ENCODE assay signal across 10 cellular contexts in the genomic region with DNA sequence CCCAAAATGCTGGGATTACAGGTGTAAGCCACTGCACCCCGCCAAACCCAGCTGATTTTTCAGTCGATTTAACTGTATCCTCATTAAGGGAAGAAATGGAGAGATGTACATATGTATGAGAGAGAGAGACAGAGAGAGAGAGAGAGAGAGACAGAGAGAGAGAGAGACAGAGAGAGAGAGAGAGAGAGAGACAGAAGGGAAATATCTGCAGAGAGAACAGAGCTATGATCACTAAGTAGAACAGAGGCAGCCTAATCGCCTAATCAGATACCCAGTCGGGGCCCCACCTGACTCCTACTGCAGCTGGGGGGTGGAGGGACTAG.
DNase-seq lines count a peak whose midpoint lies in the region; FAIRE-seq and TF ChIP-seq lines count a peak whose summit lies in the region.
"Had no signal": no experiment of that assay in that cellular context is flagged by ENCODE, and none has a peak within 500 bp of the region (broad histone marks: within the 10 kb centered on the region; RNA-seq: fewer than 3 reads in every experiment).

No MANE protein-coding gene starts in this region.

- TF ChIP-seq EP300 in esophagus muscularis mucosa (IDR thresholded peaks at IDR 0.05) = no peak

- peaks cover 0 to 2% (median 0%) of the 10 kb centered on the region in 3 donors for H3K9me3 Mint-ChIP-seq in IgD-negative memory B cell
- H3K9me3 Mint-ChIP-seq: activated CD4-positive, alpha-beta T cell treated with anti-CD3 and anti-CD28 coated beads, Interleukin-2, amount 10 ng/mL, durations not matched to agents 24 days and 14 days had no signal

- FAIRE-seq in D721Med (lab: Jason Lieb, UNC) = no peak

- H3K9me3 ChIP-seq in esophagus muscularis mucosa = no peaks in the 10 kb centered on the region
- peaks cover 3% of the 10 kb centered on the region for H3K9me3 ChIP-seq in neuron (ENCODE audit: low read length)
- H3K9me3 ChIP-seq: mucosa of descending colon had no signal

- H3K27me3 Mint-ChIP-seq in IgD-negative memory B cell = peaks cover 42% of the 10 kb centered on the region

- H3K36me3 ChIP-seq in esophagus muscularis mucosa = no peaks in the 10 kb centered on the region
- H3K36me3 ChIP-seq in neuron (ENCODE audit: insufficient read depth, low read length) = no peaks in the 10 kb centered on the region

- H3K36me3 Mint-ChIP-seq in IgD-negative memory B cell = no peaks in the 10 kb centered on the region

- TF ChIP-seq POLR2A in esophagus muscularis mucosa (IDR thresholded peaks at IDR 0.05; ENCODE audit: low read depth) = no peak

- H3K27me3 ChIP-seq in esophagus muscularis mucosa (no peaks in the 10 kb centered on the region), neuron (ENCODE audit: insufficient read depth, low read length) (no peaks in the 10 kb centered on the region)

- H3K27ac ChIP-seq in esophagus muscularis mucosa (replicated peaks in 1 of 4) = no peak overlapping the region

- H3K4me1 ChIP-seq in esophagus muscularis mucosa (peaks cover 10 to 17% (median 16%) of the 10 kb centered on the region in 4 donors), neuron (ENCODE audit: insufficient read depth, low read length) (peaks cover 11% of the 10 kb centered on the region)

- intact Hi-C loops in esophagus muscularis mucosa (cut with DNase I) = no loop called here

- no peak for TF ChIP-seq CTCF in D721Med (IDR thresholded peaks at IDR 0.05; ENCODE audit: insufficient read depth, missing control alignments)
- TF ChIP-seq CTCF in esophagus muscularis mucosa (IDR thresholded peaks at IDR 0.05) = no peak

- H3K4me1 Mint-ChIP-seq in IgD-negative memory B cell = peaks cover 0 to 7% (median 5%) of the 10 kb centered on the region in 3 donors

- H3K4me3 Mint-ChIP-seq in IgD-negative memory B cell = peak overlapping the region; percentile 61 to 86 (median 68)
- H3K4me3 Mint-ChIP-seq: activated CD4-positive, alpha-beta T cell treated with anti-CD3 and anti-CD28 coated beads, Interleukin-2, amount 10 ng/mL, durations not matched to agents 24 days and 14 days had no signal

- 38% methylated on average over 4 of the region's 4 CpGs for WGBS in esophagus muscularis mucosa

- in situ Hi-C loops in ACHN (cut with HindIII; ENCODE audit: low pct_ligation_motif_present, low pct_unique_long_range_greater_than_20kb, low sequenced_read_pairs) = no loop called here

- peak overlapping the region; percentile 41 to 47 (median 45) for H3K4me3 ChIP-seq in esophagus muscularis mucosa
- H3K4me3 ChIP-seq in neuron (ENCODE audit: low read length) = peak overlapping the region; percentile 56
- H3K4me3 ChIP-seq: mucosa of descending colon had no signal

- DNase-seq in D721Med (ENCODE audit: insufficient read length, low spot score) = peak; percentile 45
- DNase-seq in esophagus muscularis mucosa (ENCODE audit: extremely low spot score) = no peak
- DNase-seq in MV-4-11 (lab: John Stamatoyannopoulos, UW) = no peak
- no peak for DNase-seq in ACHN
- DNase-seq in stimulated activated CD4-positive, alpha-beta T cell treated with anti-CD3 and anti-CD28 coated beads, Interleukin-2, amount 100 ng/mL, for 48 hours = no peak
- DNase-seq: activated CD4-positive, alpha-beta T cell treated with anti-CD3 and anti-CD28 coated beads, Interleukin-2, amount 10 ng/mL, durations not matched to agents 24 days and 14 days; effector memory CD4-positive, alpha-beta T cell had no signal

- H2AFZ ChIP-seq in neuron (ENCODE audit: low read depth, low read length) = peak overlapping the region; percentile 97

- peak overlapping the region in 2 of 3 donors; percentile 47 to 51 for H3K27ac Mint-ChIP-seq in IgD-negative memory B cell
- H3K27ac Mint-ChIP-seq: activated CD4-positive, alpha-beta T cell treated with anti-CD3 and anti-CD28 coated beads, Interleukin-2, amount 10 ng/mL, durations not matched to agents 24 days and 14 days had no signal
